31 cellular contexts compared by ENCODE assay signal in genomic region chr6:120569689-120570088, GRCh38.
"Had no signal": no experiment of that assay in that cellular context is flagged by ENCODE, and none has a peak within 500 bp of the region (broad histone marks: within the 10 kb centered on the region; RNA-seq: fewer than 3 reads in every experiment).

No MANE protein-coding gene starts in this region.

- FAIRE-seq: K562 had no signal

- DNase-seq: activated B cell treated with CpG ODN at 0.5 μM for 24 hours; activated CD4-positive, alpha-beta memory T cell treated with anti-CD3 and anti-CD28 coated beads for 36 hours; activated CD4-positive, alpha-beta T cell treated with anti-CD3 and anti-CD28 coated beads for 4 hours; activated CD4-positive, alpha-beta T cell treated with anti-CD3 and anti-CD28 coated beads, Interleukin-2, amount 50 U/mL, for 1 hour; activated CD4-positive, CD25-positive, alpha-beta regulatory T cell treated with anti-CD3 and anti-CD28 coated beads, Interleukin-2, amount 50 U/mL, for 72 hours; activated CD8-positive, alpha-beta memory T cell treated with anti-CD3 and anti-CD28 coated beads, Interleukin-2, amount 50 U/mL, for 48 hours; activated effector memory CD4-positive, alpha-beta T cell treated with anti-CD3 and anti-CD28 coated beads, Interleukin-2, amount 50 U/mL, for 16 hours; activated naive CD4-positive, alpha-beta T cell; activated naive CD4-positive, alpha-beta T cell treated with anti-CD3 and anti-CD28 coated beads, Interleukin-2, amount 50 U/mL, for 16 hours; activated naive CD8-positive, alpha-beta T cell treated with anti-CD3 and anti-CD28 coated beads for 36 hours; activated T-cell treated with anti-CD3 and anti-CD28 coated beads, Interleukin-2, amount 50 U/mL, for 48 hours; amygdala; Karpas-422; NCI-H1105; NCI-H1436; NCI-H1694; NCI-H1930; NCI-H2171 treated with DMSO at 0.1 percent for 48 hours; NCI-H2227 treated with DMSO at 0.1 percent for 48 hours; NCI-H446 treated with DMSO at 0.1 percent for 48 hours; NCI-H524; SHP77; SJCRH30; T-cell; T-helper 17 cell had no signal

- H3K4me1 ChIP-seq: ascending aorta, SJCRH30 had no signal

- H3K9me3 ChIP-seq: ascending aorta, SJCRH30 had no signal

- H3K27ac ChIP-seq: ascending aorta, SJCRH30, VCaP had no signal

- ATAC-seq: activated T-helper 17 cell treated with anti-CD3 and anti-CD28 coated beads, Interleukin-2, amount 50 U/mL, for 72 hours; K562; Panc1; SK-N-SH treated with all-trans-retinoic acid at 6 μM for 48 hours; T-cell; T-helper 17 cell had no signal

- H3K36me3 ChIP-seq: ascending aorta, SJCRH30 had no signal

- H3K4me3 ChIP-seq: ascending aorta, K562, SJCRH30 had no signal

- H3K27me3 ChIP-seq: ascending aorta, SJCRH30 had no signal
